27 cellular contexts compared by ENCODE assay signal in the genomic region with DNA sequence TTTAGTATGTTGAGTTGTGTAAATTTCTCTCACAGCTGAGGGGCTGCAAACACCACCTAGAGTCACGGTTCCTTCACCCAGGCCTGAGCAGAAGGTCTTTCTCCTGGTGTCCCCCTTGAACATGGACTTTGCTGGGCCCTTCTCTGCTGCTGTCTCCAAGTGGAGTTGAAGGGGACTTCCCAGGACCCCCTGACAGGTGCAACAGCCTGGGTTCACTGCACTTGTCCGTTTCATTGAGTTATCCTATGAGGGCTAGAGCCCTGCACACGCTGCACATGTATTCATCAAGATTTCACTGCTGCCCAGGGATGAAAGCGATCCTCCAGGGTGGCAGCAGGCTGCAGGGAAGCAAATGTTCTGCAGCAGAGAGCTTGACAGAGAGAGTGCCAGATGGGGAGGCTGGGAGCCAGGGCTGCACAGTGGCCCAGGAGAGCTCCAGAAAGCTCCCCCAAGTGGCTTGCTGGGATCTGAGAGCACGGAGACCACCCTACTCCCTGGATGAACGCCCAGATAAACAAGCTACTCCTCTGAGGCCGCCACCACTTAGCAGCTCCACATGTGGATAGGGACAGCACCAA. TPM values are rescaled to one million over a fixed set of nuclear protein-coding genes. Genes with fewer than 3 reads are reported as not detected.
DNase-seq lines count a peak whose midpoint lies in the region; ATAC-seq and TF ChIP-seq lines count a peak whose summit lies in the region.
"Had no signal": no experiment of that assay in that cellular context is flagged by ENCODE, and none has a peak within 500 bp of the region (broad histone marks: within the 10 kb centered on the region; RNA-seq: fewer than 3 reads in every experiment).

No MANE protein-coding gene starts in this region.

- H3K79me2 ChIP-seq in H9 (ENCODE audit: insufficient read depth, low read length): no peaks in the 10 kb centered on the region

- no peaks in the 10 kb centered on the region for H4K20me1 ChIP-seq in H9 (ENCODE audit: control insufficient read depth, insufficient read depth, insufficient read length)

- H4K91ac ChIP-seq in H9 (ENCODE audit: insufficient read length, low read depth, low read length): no peak overlapping the region

- no peak overlapping the region for H3K18ac ChIP-seq in H9 (ENCODE audit: insufficient read length, low read depth, low read length)

- no peak overlapping the region for H2BK15ac ChIP-seq in H9 (ENCODE audit: low read depth, low read length)

- peaks cover 3% of the 10 kb centered on the region for H3K36me3 ChIP-seq in neutrophil

- no peak overlapping the region for H2AFZ ChIP-seq in H9 (ENCODE audit: low read length)

- H3K4me3 Mint-ChIP-seq in H9 (no peak overlapping the region), natural killer cell (no peak overlapping the region)
- H3K4me3 Mint-ChIP-seq: activated CD4-positive, alpha-beta T cell treated with anti-CD3 and anti-CD28 coated beads for 36 hours; mesothelial cell of epicardium; naive thymus-derived CD4-positive, alpha-beta T cell had no signal

- DNase-seq in Right ventricle myocardium superior: no peak
- no peak for DNase-seq in left cardiac atrium
- peak; percentile 21 for DNase-seq in H9
- peak; percentile 97 for DNase-seq in NCI-H524 (lab: John Stamatoyannopoulos, UW)
- no peak for DNase-seq in natural killer cell
- DNase-seq: activated CD4-positive, alpha-beta T cell treated with anti-CD3 and anti-CD28 coated beads for 36 hours; activated gamma-delta T cell treated with Interleukin-2 at 50 U/mL for 16 hours; activated T-cell treated with anti-CD3 and anti-CD28 coated beads, Interleukin-2, amount 50 U/mL, for 1 hour; HCEC 1CT; naive thymus-derived CD4-positive, alpha-beta T cell; NCI-H1105; NCI-H2081 treated with DMSO at 0.1 percent for 48 hours; stimulated activated naive CD8-positive, alpha-beta T cell treated with anti-CD3 and anti-CD28 coated beads, Interleukin-15, Interleukin-2, amounts not matched to agents 100 U/mL and 50 U/mL, for 24 hours; testis had no signal

- H4K5ac ChIP-seq in H9 (ENCODE audit: insufficient read length, low read depth, low read length): no peak overlapping the region

- no peaks in the 10 kb centered on the region for H3K23me2 ChIP-seq in H9 (ENCODE audit: insufficient read length, low read depth, low read length, poor library complexity, severe bottlenecking)

- ATAC-seq in Right ventricle myocardium superior (ENCODE audit: poor library complexity) (peak; percentile 43), left cardiac atrium (no peak), GM19455 (IDR thresholded peaks at IDR 0.05; ENCODE audit: unreplicated experiment) (no peak), natural killer cell (no peak), GM19463 (IDR thresholded peaks at IDR 0.05; ENCODE audit: unreplicated experiment) (no peak)
- ATAC-seq: activated CD4-positive, alpha-beta T cell treated with anti-CD3 and anti-CD28 coated beads for 36 hours; naive thymus-derived CD4-positive, alpha-beta T cell; stimulated activated naive CD8-positive, alpha-beta T cell treated with anti-CD3 and anti-CD28 coated beads, Interleukin-15, Interleukin-2, amounts not matched to agents 100 U/mL and 50 U/mL, for 24 hours had no signal

- H3K23ac ChIP-seq in H9 (ENCODE audit: insufficient read length, low read depth, low read length): no peak overlapping the region

- H3K4me1 ChIP-seq in H9 (ENCODE audit: insufficient read depth, low read length) (no peaks in the 10 kb centered on the region), neutrophil (ENCODE audit: control insufficient read depth in 1 of 2, insufficient read depth in 1 of 2, low read depth in 1 of 2, low read length in 1 of 2) (peaks cover 100% of the 10 kb centered on the region in 2 experiments)
- H3K4me1 ChIP-seq: testis had no signal

- no CpG with 5 or more reads among the region's 7 CpGs for WGBS in H9 (ENCODE audit: extremely low coverage, insufficient read length, low lambda C conversion rate)

- H3K27me3 Mint-ChIP-seq in H9 (ENCODE audit: low read depth) (no peaks in the 10 kb centered on the region; the same call in 1 of the 2 replicates), natural killer cell (ENCODE audit: low read depth in 2 of 2) (peaks cover 3 to 12% of the 10 kb centered on the region in 2 donors)
- H3K27me3 Mint-ChIP-seq: activated CD4-positive, alpha-beta T cell treated with anti-CD3 and anti-CD28 coated beads for 36 hours had no signal

- H3T11ph ChIP-seq in H9 (ENCODE audit: low read length): no peak overlapping the region

- H3K27me3 ChIP-seq in H9 (ENCODE audit: insufficient read depth, low read length): no peaks in the 10 kb centered on the region
- no peaks in the 10 kb centered on the region for H3K27me3 ChIP-seq in neutrophil
- H3K27me3 ChIP-seq: testis had no signal

- no peak overlapping the region for H3K4me2 ChIP-seq in H9 (ENCODE audit: insufficient read depth, insufficient read length, low read length)

- H3K14ac ChIP-seq in H9 (ENCODE audit: insufficient read depth, low read length): no peak overlapping the region

- peaks cover 8 to 12% of the 10 kb centered on the region in 2 experiments for H3K4me1 Mint-ChIP-seq in H9
- H3K4me1 Mint-ChIP-seq in natural killer cell: peaks cover 0 to 8% of the 10 kb centered on the region in 2 donors

- H3K56ac ChIP-seq in H9 (ENCODE audit: insufficient read length, low read depth, low read length): no peak overlapping the region

- no peaks in the 10 kb centered on the region for H3K79me1 ChIP-seq in H9 (ENCODE audit: insufficient read depth, low read depth, low read length, poor library complexity, severe bottlenecking)

- no peak for TF ChIP-seq CTCF in H9 (conservative IDR thresholded peaks at IDR 0.05)
- no peak for TF ChIP-seq CTCF in neutrophil (IDR thresholded peaks at IDR 0.05)
- TF ChIP-seq CTCF in natural killer cell (IDR thresholded peaks at IDR 0.05): no peak

- no peak overlapping the region for H2BK120ac ChIP-seq in H9 (ENCODE audit: low read depth, low read length, poor library complexity, severe bottlenecking)

- H3K9me3 Mint-ChIP-seq in H9: no peaks in the 10 kb centered on the region
- H3K9me3 Mint-ChIP-seq in natural killer cell: no peaks in the 10 kb centered on the region
- H3K9me3 Mint-ChIP-seq: mesothelial cell of epicardium; naive thymus-derived CD4-positive, alpha-beta T cell had no signal

- no peak overlapping the region for H2AK5ac ChIP-seq in H9 (ENCODE audit: insufficient read length, low read length)

- intact Hi-C loops in Right ventricle myocardium superior (cut with DNase I) (no loop called here), left cardiac atrium (cut with DNase I) (no loop called here), natural killer cell (cut with micrococcal nuclease) (no loop called here)

- no peak overlapping the region for H3K9ac ChIP-seq in H9 (ENCODE audit: extremely low read depth, insufficient read length, low read length)

- H2BK12ac ChIP-seq in H9 (ENCODE audit: insufficient read length, low read depth, low read length): no peak overlapping the region

- no peak overlapping the region for H4K8ac ChIP-seq in H9 (replicated peaks; ENCODE audit: insufficient read length, low read depth, low read length)

- no peaks in the 10 kb centered on the region for H3K9me3 ChIP-seq in H9 (ENCODE audit: control insufficient read depth, low read depth, low read length)
- no peaks in the 10 kb centered on the region for H3K9me3 ChIP-seq in neutrophil
- H3K9me3 ChIP-seq: testis had no signal

- no peak overlapping the region for H3K27ac ChIP-seq in H9 (ENCODE audit: insufficient read length, low read depth, low read length)
- peak overlapping the region; percentile 97 for H3K27ac ChIP-seq in neutrophil
- H3K27ac ChIP-seq: RWPE1, testis had no signal

- H3K36me3 Mint-ChIP-seq in H9 (ENCODE audit: insufficient read depth in 1 of 3, low read depth in 3 of 3) (no peaks in the 10 kb centered on the region), natural killer cell (no peaks in the 10 kb centered on the region)
- H3K36me3 Mint-ChIP-seq: mesothelial cell of epicardium; naive thymus-derived CD4-positive, alpha-beta T cell had no signal

- H3K27ac Mint-ChIP-seq in H9 (no peak overlapping the region; a peak in 1 of 7 replicates), natural killer cell (no peak overlapping the region)
- H3K27ac Mint-ChIP-seq: activated CD4-positive, alpha-beta T cell treated with anti-CD3 and anti-CD28 coated beads for 36 hours; mesothelial cell of epicardium had no signal

- no peak overlapping the region for H3K4ac ChIP-seq in H9 (ENCODE audit: low read depth, low read length)

- no peak overlapping the region for H3K4me3 ChIP-seq in neutrophil (ENCODE audit: low read depth in 1 of 2, low read length in 1 of 2)
- H3K4me3 ChIP-seq: testis had no signal

- H2BK5ac ChIP-seq in H9 (ENCODE audit: insufficient read length, low read length): no peak overlapping the region

- no peak overlapping the region for H2BK20ac ChIP-seq in H9 (ENCODE audit: low read depth, low read length, poor library complexity, severe bottlenecking)

RNA-seq across cellular contexts. Expression of gene TMEM272, which starts 10.3 kb away (rescaled TPM):
- 0.38 TPM for total RNA-seq in Right ventricle myocardium superior
- total RNA-seq in left cardiac atrium: 1 to 10 TPM in 1 of 2 donors, under 1 TPM in 1; 0.68 to 1.4 TPM
- not detected in 2 replicates for total RNA-seq in H9 (2021)
- under 1 TPM in 1 of 3 donors, not detected in 2; 0.08 TPM for total RNA-seq in natural killer cell
- total RNA-seq: endothelial cell of umbilical vein; glomerular endothelial cell; HT-29; osteoblast; skeletal muscle tissue; T-helper 2 cell treated with Interferon-gamma antibody and Interleukin-4, amounts not matched to agents 100 ng/mL and 5 ng/mL, for 36 hours; urinary bladder had no signal

RNA-seq across cellular contexts. Expression of gene CCDC70, which starts 27.1 kb away (rescaled TPM):
- not detected for total RNA-seq in Right ventricle myocardium superior
- total RNA-seq in left cardiac atrium: not detected
- total RNA-seq in H9 (2021): not detected in 2 replicates
- total RNA-seq in natural killer cell: not detected
- total RNA-seq: activated CD4-positive, alpha-beta T cell treated with anti-CD3 and anti-CD28 coated beads for 36 hours; endothelial cell of umbilical vein; glomerular endothelial cell; HT-29; lower leg skin; mesothelial cell of epicardium; naive thymus-derived CD4-positive, alpha-beta T cell; osteoblast; skeletal muscle tissue; T-helper 2 cell treated with Interferon-gamma antibody and Interleukin-4, amounts not matched to agents 100 ng/mL and 5 ng/mL, for 36 hours; urinary bladder had no signal

RNA-seq across cellular contexts. Expression of gene DHRS12, which starts 30.7 kb away (rescaled TPM):
- total RNA-seq in Right ventricle myocardium superior (10.4 TPM), left cardiac atrium (10 to 100 TPM in 1 of 2 donors, 1 to 10 TPM in 1; 9.1 to 13.3 TPM), H9 (2021) (8.8 and 11.1 TPM in 2 replicates), natural killer cell (10 to 100 TPM in 2 of 3 donors, 1 to 10 TPM in 1; 7.0 to 11.7 (median 10.4) TPM)

Comparison
In these comparisons a context has a peak if more than half of its experiments do, and no peak if none do; other contexts are left out.
1. DNase-seq: peak in H9 (single experiment) and NCI-H524 (2 of 2); none in Right ventricle myocardium superior (single experiment), left cardiac atrium (single experiment) and natural killer cell (single experiment).